Comparison of ENCODE assay signal across 8 cellular contexts in the genomic region with DNA sequence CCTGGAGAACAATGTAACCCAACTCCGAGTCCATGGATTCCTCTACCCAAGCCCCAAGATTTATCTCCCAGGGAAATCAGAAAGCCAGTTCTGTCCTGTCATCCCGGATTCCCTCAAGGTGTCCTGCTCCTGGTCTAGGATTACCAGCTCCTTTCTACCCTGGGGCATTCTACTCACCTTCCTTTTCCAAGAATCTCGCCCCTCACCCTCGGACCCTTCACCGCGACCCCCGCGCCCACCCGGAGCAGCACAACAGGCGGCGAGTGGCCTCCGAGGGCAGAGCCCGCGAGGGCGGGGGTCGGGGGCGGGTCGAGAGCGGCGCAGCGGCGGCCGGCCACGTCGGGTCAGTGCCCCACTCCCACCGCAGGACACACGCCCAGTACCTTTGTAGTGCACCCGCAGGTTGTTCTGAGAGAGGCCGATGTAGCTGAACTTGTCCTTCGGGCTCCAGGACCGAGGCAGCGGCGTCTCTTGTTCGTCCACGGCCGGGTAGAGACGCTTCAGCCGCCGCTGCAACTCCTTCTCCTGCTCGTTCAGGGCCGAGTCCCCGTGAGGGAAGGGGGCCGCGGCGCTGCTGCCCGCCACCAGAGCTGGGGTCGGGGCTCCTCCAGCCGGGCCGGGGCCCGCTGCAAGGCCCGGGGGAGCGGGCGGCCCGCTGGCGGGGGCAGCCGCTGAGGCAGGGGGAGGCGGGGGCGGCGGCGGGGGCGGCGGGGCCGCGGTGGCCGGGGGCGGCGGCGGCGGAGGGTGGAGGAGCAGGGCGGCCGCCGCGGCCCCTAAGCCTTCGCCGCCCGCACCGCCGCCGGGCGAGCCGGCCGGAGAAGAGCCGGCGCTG. TPM values are rescaled to one million over a fixed set of nuclear protein-coding genes. Genes with fewer than 3 reads are reported as not detected.
A peak's percentile ranks its signal among the peaks of the same experiment; 100 is the strongest.
DNase-seq lines count a peak whose midpoint lies in the region; ATAC-seq and TF ChIP-seq lines count a peak whose summit lies in the region.

No MANE protein-coding gene starts in this region.

- TF ChIP-seq POLR2A in GM15510 (IDR thresholded peaks at IDR 0.05; ENCODE audit: borderline replicate concordance, extremely low read depth, insufficient read length) (peak; percentile 41), esophagus squamous epithelium (IDR thresholded peaks at IDR 0.05) (peak in 1 of 4 donors; percentile 7), upper lobe of left lung (IDR thresholded peaks at IDR 0.05) (peak in 2 of 4 donors; percentile 15 to 18)

- no peak for TF ChIP-seq EP300 in upper lobe of left lung (IDR thresholded peaks at IDR 0.05)

- H3K27me3 Mint-ChIP-seq in activated T-cell treated with anti-CD3 and anti-CD28 coated beads, Interleukin-2, amount 50 U/mL, for 24 hours = no peaks in the 10 kb centered on the region
- no peaks in the 10 kb centered on the region for H3K27me3 Mint-ChIP-seq in naive thymus-derived CD8-positive, alpha-beta T cell

- peaks cover 0 to 7% (median 0%) of the 10 kb centered on the region in 3 donors for H3K36me3 ChIP-seq in esophagus squamous epithelium
- H3K36me3 ChIP-seq in upper lobe of left lung = no peaks in the 10 kb centered on the region

- peak overlapping the region; percentile 93 for H3K4me3 Mint-ChIP-seq in activated T-cell treated with anti-CD3 and anti-CD28 coated beads, Interleukin-2, amount 50 U/mL, for 24 hours
- peak overlapping the region; percentile 86 to 99 (median 96) for H3K4me3 Mint-ChIP-seq in naive thymus-derived CD8-positive, alpha-beta T cell

- DNase-seq in NCI-H2029 treated with DMSO at 0.1 percent for 48 hours (lab: John Stamatoyannopoulos, UW) (peak; percentile 33), esophagus squamous epithelium (lab: John Stamatoyannopoulos, UW) (no peak), upper lobe of left lung (peak; percentile 63 to 92), NCI-H345 (lab: John Stamatoyannopoulos, UW) (no peak)
- DNase-seq in activated T-cell treated with anti-CD3 and anti-CD28 coated beads, Interleukin-2, amount 50 U/mL, for 24 hours = peak; percentile 63
- peak in 8 of 10 donors; percentile 13 to 69 (median 36) for DNase-seq in naive thymus-derived CD8-positive, alpha-beta T cell

- H3K36me3 Mint-ChIP-seq in activated T-cell treated with anti-CD3 and anti-CD28 coated beads, Interleukin-2, amount 50 U/mL, for 24 hours (ENCODE audit: low read depth) = peaks cover 37% of the 10 kb centered on the region
- no peaks in the 10 kb centered on the region for H3K36me3 Mint-ChIP-seq in naive thymus-derived CD8-positive, alpha-beta T cell

- H3K27ac ChIP-seq in esophagus squamous epithelium = peak overlapping the region; percentile 95 to 99 (median 98)
- H3K27ac ChIP-seq in upper lobe of left lung = peak overlapping the region; percentile 91 to 100 (median 94)

- H3K4me3 ChIP-seq in esophagus squamous epithelium (peak overlapping the region; percentile 72 to 94 (median 86)), upper lobe of left lung (peak overlapping the region; percentile 81 to 93 (median 88))

- H3K9me3 Mint-ChIP-seq in activated T-cell treated with anti-CD3 and anti-CD28 coated beads, Interleukin-2, amount 50 U/mL, for 24 hours = peaks cover 3% of the 10 kb centered on the region
- H3K9me3 Mint-ChIP-seq in naive thymus-derived CD8-positive, alpha-beta T cell = no peaks in the 10 kb centered on the region

- WGBS in esophagus squamous epithelium, 2 donors = 0 to 1% methylated on average over 15 to 24 of the region's 84 CpGs
- 0% methylated on average over 9 to 14 of the region's 84 CpGs for WGBS in upper lobe of left lung, 2 donors

- TF ChIP-seq CTCF in esophagus squamous epithelium (IDR thresholded peaks at IDR 0.05) (no peak), upper lobe of left lung (IDR thresholded peaks at IDR 0.05) (peak in 1 of 6 experiments; percentile 12)

- H3K27ac Mint-ChIP-seq in activated T-cell treated with anti-CD3 and anti-CD28 coated beads, Interleukin-2, amount 50 U/mL, for 24 hours = peak overlapping the region; percentile 93
- peak overlapping the region; percentile 91 to 99 (median 92) for H3K27ac Mint-ChIP-seq in naive thymus-derived CD8-positive, alpha-beta T cell

- H3K4me1 Mint-ChIP-seq in activated T-cell treated with anti-CD3 and anti-CD28 coated beads, Interleukin-2, amount 50 U/mL, for 24 hours (ENCODE audit: low read depth) = peaks cover 57% of the 10 kb centered on the region
- peaks cover 19 to 54% (median 41%) of the 10 kb centered on the region in 4 donors for H3K4me1 Mint-ChIP-seq in naive thymus-derived CD8-positive, alpha-beta T cell

- POLR2A ChIA-PET in naive thymus-derived CD8-positive, alpha-beta T cell (lab: Charles Lee) = interaction anchor here (0.8 to 5.6 kb wide), 21 partner anchors 9 to 1535 kb away, joined by 3 to 103 read pairs (median 5); partner anchors contain the start of genes JARID2, NOL7, SIRT5 and TBC1D7

- intact Hi-C loops in esophagus squamous epithelium (cut with DNase I) = no loop called here

- peaks cover 0 to 53% (median 10%) of the 10 kb centered on the region in 3 donors for H3K4me1 ChIP-seq in esophagus squamous epithelium
- H3K4me1 ChIP-seq in upper lobe of left lung = peaks cover 18 to 37% (median 24%) of the 10 kb centered on the region in 4 donors

- H3K27me3 ChIP-seq in esophagus squamous epithelium (no peaks in the 10 kb centered on the region), upper lobe of left lung (no peaks in the 10 kb centered on the region)

- H3K9me3 ChIP-seq in esophagus squamous epithelium (no peaks in the 10 kb centered on the region), upper lobe of left lung (no peaks in the 10 kb centered on the region)

- ATAC-seq in HG02588 (IDR thresholded peaks at IDR 0.05; ENCODE audit: unreplicated experiment) (peak; percentile 15), upper lobe of left lung (ENCODE audit: low FRiP score in 2 of 2) (peak in 1 of 2 donors; percentile 58)
- ATAC-seq in naive thymus-derived CD8-positive, alpha-beta T cell = peak in 1 of 2 donors; percentile 3

RNA-seq across cellular contexts. Expression of gene RANBP9, which starts 0.9 kb away (rescaled TPM):
- total RNA-seq in esophagus squamous epithelium (10 to 100 TPM; 32.9 to 69.6 (median 63.3) TPM), upper lobe of left lung (10 to 100 TPM; 29.8 to 46.7 (median 36.4) TPM)
- 10 to 100 TPM; 50.4 to 57.2 TPM for total RNA-seq in naive thymus-derived CD8-positive, alpha-beta T cell
- 1 to 10 TPM; 1.9 to 5.6 (median 3.9) TPM for polyA plus RNA-seq in naive thymus-derived CD8-positive, alpha-beta T cell

Comparison
In these comparisons a context has a peak if more than half of its experiments do, and no peak if none do; other contexts are left out.
1. DNase-seq: peak in NCI-H2029 treated with DMSO at 0.1 percent for 48 hours (single experiment), activated T-cell treated with anti-CD3 and anti-CD28 coated beads, Interleukin-2, amount 50 U/mL, for 24 hours (single experiment), naive thymus-derived CD8-positive, alpha-beta T cell (8 of 10) and upper lobe of left lung (2 of 2); none in esophagus squamous epithelium (single experiment) and NCI-H345 (single experiment).